ENCODE assay signal across 29 cellular contexts in genomic region chr15:100614918-100615317, GRCh38.
"Had no signal": no experiment of that assay in that cellular context is flagged by ENCODE, and none has a peak within 500 bp of the region (broad histone marks: within the 10 kb centered on the region; RNA-seq: fewer than 3 reads in every experiment).

No MANE protein-coding gene starts in this region.

- H3K27me3 ChIP-seq: adrenal gland, body of pancreas, esophagus muscularis mucosa, foreskin keratinocyte, gastrocnemius medialis had no signal

- H3K9me3 ChIP-seq: adrenal gland, body of pancreas, esophagus muscularis mucosa, gastrocnemius medialis had no signal

- ATAC-seq: activated CD4-positive, alpha-beta T cell treated with anti-CD3 and anti-CD28 coated beads for 36 hours; activated CD8-positive, alpha-beta memory T cell treated with anti-CD3 and anti-CD28 coated beads, Interleukin-2, amount 10 ng/mL, durations not matched to agents 7 days and 5 days; activated CD8-positive, alpha-beta T cell treated with anti-CD3 and anti-CD28 coated beads, Interleukin-2, amount 10 ng/mL, durations not matched to agents 7 days and 5 days; activated naive CD8-positive, alpha-beta T cell treated with anti-CD3 and anti-CD28 coated beads, Interleukin-2, amount 50 U/mL, for 24 hours; body of pancreas; effector memory CD8-positive, alpha-beta T cell; foreskin keratinocyte had no signal

- DNase-seq: activated CD4-positive, alpha-beta memory T cell treated with anti-CD3 and anti-CD28 coated beads for 36 hours; activated CD4-positive, alpha-beta T cell treated with anti-CD3 and anti-CD28 coated beads for 36 hours; activated CD4-positive, alpha-beta T cell treated with anti-CD3 and anti-CD28 coated beads, Interleukin-2, amount 10 ng/mL, durations not matched to agents 24 days and 14 days; activated CD4-positive, CD25-positive, alpha-beta regulatory T cell; activated CD4-positive, CD25-positive, alpha-beta regulatory T cell treated with anti-CD3 and anti-CD28 coated beads, Interleukin-2, amount 50 U/mL, for 72 hours; activated CD8-positive, alpha-beta memory T cell treated with anti-CD3 and anti-CD28 coated beads, Interleukin-2, amount 10 ng/mL, durations not matched to agents 7 days and 5 days; activated CD8-positive, alpha-beta memory T cell treated with anti-CD3 and anti-CD28 coated beads, Interleukin-2, amount 50 U/mL, for 4 hours; activated CD8-positive, alpha-beta T cell treated with anti-CD3 and anti-CD28 coated beads, Interleukin-2, amount 10 ng/mL, durations not matched to agents 7 days and 5 days; activated effector memory CD4-positive, alpha-beta T cell treated with anti-CD3 and anti-CD28 coated beads, Interleukin-2, amount 50 U/mL, for 16 hours; activated naive CD4-positive, alpha-beta T cell treated with anti-CD3 and anti-CD28 coated beads for 36 hours; activated naive CD8-positive, alpha-beta T cell treated with anti-CD3 and anti-CD28 coated beads for 36 hours; activated naive CD8-positive, alpha-beta T cell treated with anti-CD3 and anti-CD28 coated beads, Interleukin-2, amount 50 U/mL, for 24 hours; activated T-cell treated with anti-CD3 and anti-CD28 coated beads, Interleukin-2, amount 50 U/mL, for 1 hour; activated T-cell treated with anti-CD3 and anti-CD28 coated beads, Interleukin-2, amount 50 U/mL, for 48 hours; adrenal gland; amygdala; aorta; body of pancreas; central memory CD4-positive, alpha-beta T cell; cerebellar nuclear complex; cortex of kidney; dermis blood vessel endothelial cell; effector CD4-positive, alpha-beta T cell; effector memory CD8-positive, alpha-beta T cell; foreskin keratinocyte; gastrocnemius medialis; glutamatergic neuron; T-helper 2 cell had no signal

- H3K4me3 ChIP-seq: adrenal gland, body of pancreas, esophagus muscularis mucosa, gastrocnemius medialis had no signal

- H3K4me1 ChIP-seq: body of pancreas, esophagus muscularis mucosa, foreskin keratinocyte had no signal

- H3K27ac ChIP-seq: adrenal gland, body of pancreas, esophagus muscularis mucosa, foreskin keratinocyte, gastrocnemius medialis had no signal
